Comparison of ENCODE assay signal across 19 cellular contexts in genomic region chr6:125245109-125245508, GRCh38.
"Had no signal": no experiment of that assay in that cellular context is flagged by ENCODE, and none has a peak within 500 bp of the region (broad histone marks: within the 10 kb centered on the region; RNA-seq: fewer than 3 reads in every experiment).

No MANE protein-coding gene starts in this region.

- H3K4me1 Mint-ChIP-seq: activated CD8-positive, alpha-beta memory T cell treated with anti-CD3 and anti-CD28 coated beads, Interleukin-2, amount 10 ng/mL, durations not matched to agents 7 days and 5 days; central memory CD8-positive, alpha-beta T cell had no signal

- H3K36me3 Mint-ChIP-seq: activated CD8-positive, alpha-beta memory T cell treated with anti-CD3 and anti-CD28 coated beads, Interleukin-2, amount 10 ng/mL, durations not matched to agents 7 days and 5 days had no signal

- H3K4me3 ChIP-seq: SJSA1 had no signal

- ATAC-seq: activated CD8-positive, alpha-beta memory T cell treated with anti-CD3 and anti-CD28 coated beads, Interleukin-2, amount 10 ng/mL, durations not matched to agents 7 days and 5 days; activated T-cell treated with anti-CD3 and anti-CD28 coated beads, Interleukin-2, amount 50 U/mL, for 4 hours; SK-N-SH treated with all-trans-retinoic acid at 6 μM for 48 hours had no signal

- H3K27ac Mint-ChIP-seq: activated CD8-positive, alpha-beta memory T cell treated with anti-CD3 and anti-CD28 coated beads, Interleukin-2, amount 10 ng/mL, durations not matched to agents 7 days and 5 days; activated naive CD4-positive, alpha-beta T cell treated with anti-CD3 and anti-CD28 coated beads for 36 hours; activated naive CD8-positive, alpha-beta T cell; T-helper 1 cell treated with Interleukin-12 subunit alpha and Interleukin-12 subunit beta and Interleukin-4 antibody, amounts not matched to agents 30 μg/mL and 1 μg/mL, for 36 hours had no signal

- DNase-seq: activated CD4-positive, alpha-beta T cell treated with anti-CD3 and anti-CD28 coated beads for 48 hours; activated CD4-positive, alpha-beta T cell treated with anti-CD3 and anti-CD28 coated beads, Interleukin-2, amount 50 U/mL, for 4 hours; activated CD4-positive, CD25-positive, alpha-beta regulatory T cell treated with anti-CD3 and anti-CD28 coated beads, Interleukin-2, amount 50 U/mL, for 72 hours; activated CD8-positive, alpha-beta memory T cell treated with anti-CD3 and anti-CD28 coated beads, Interleukin-2, amount 10 ng/mL, durations not matched to agents 7 days and 5 days; activated effector memory CD4-positive, alpha-beta T cell treated with anti-CD3 and anti-CD28 coated beads, Interleukin-2, amount 50 U/mL, for 16 hours; activated naive CD4-positive, alpha-beta T cell treated with anti-CD3 and anti-CD28 coated beads for 36 hours; activated T-cell treated with anti-CD3 and anti-CD28 coated beads, Interleukin-2, amount 50 U/mL, for 4 hours; amygdala; KG1; NCI-H1048; NCI-H2029; NCI-H510A treated with DMSO at 0.1 percent for 48 hours; SHP77 had no signal

- H3K27me3 ChIP-seq: SJSA1 had no signal

- H3K27ac ChIP-seq: SJSA1 had no signal

- H3K4me3 Mint-ChIP-seq: activated CD8-positive, alpha-beta memory T cell treated with anti-CD3 and anti-CD28 coated beads, Interleukin-2, amount 10 ng/mL, durations not matched to agents 7 days and 5 days; activated naive CD4-positive, alpha-beta T cell treated with anti-CD3 and anti-CD28 coated beads for 36 hours; activated naive CD8-positive, alpha-beta T cell; activated T-cell treated with anti-CD3 and anti-CD28 coated beads, Interleukin-2, amount 50 U/mL, for 4 hours; brain; central memory CD8-positive, alpha-beta T cell; T-helper 1 cell treated with Interleukin-12 subunit alpha and Interleukin-12 subunit beta and Interleukin-4 antibody, amounts not matched to agents 30 μg/mL and 1 μg/mL, for 36 hours had no signal

- H3K4me1 ChIP-seq: SJSA1 had no signal
